8 cellular contexts compared by ENCODE assay signal in genomic region chr17:79008666-79009387, GRCh38. TPM values are rescaled to one million over a fixed set of nuclear protein-coding genes. Genes with fewer than 3 reads are reported as not detected.
A peak's percentile ranks its signal among the peaks of the same experiment; 100 is the strongest.
DNase-seq lines count a peak whose midpoint lies in the region; ATAC-seq and TF ChIP-seq lines count a peak whose summit lies in the region.

No MANE protein-coding gene starts in this region.

- H3K36me3 ChIP-seq in CD8-positive, alpha-beta memory T cell (ENCODE audit: insufficient read depth, low read length): no peaks in the 10 kb centered on the region
- H3K36me3 ChIP-seq in OCI-LY1 (ENCODE audit: insufficient read depth, low read length) (no peaks in the 10 kb centered on the region), esophagus (ENCODE audit: control insufficient read depth in 2 of 2, insufficient read depth in 2 of 2, low read length in 1 of 2) (peaks cover 0 to 2% of the 10 kb centered on the region in 2 donors), neutrophil (peaks cover 17% of the 10 kb centered on the region)

- H3K4me3 Mint-ChIP-seq in CD8-positive, alpha-beta memory T cell: peak overlapping the region; percentile 87 to 96 (median 93)

- peak overlapping the region; percentile 88 for H3K27ac ChIP-seq in CD8-positive, alpha-beta memory T cell (ENCODE audit: low read depth, low read length)
- H3K27ac ChIP-seq in OCI-LY1 (ENCODE audit: low read depth, low read length, poor library complexity, severe bottlenecking): no peak overlapping the region
- H3K27ac ChIP-seq in esophagus (ENCODE audit: low read depth in 2 of 2, low read length in 1 of 2): peak overlapping the region; percentile 84 to 85
- H3K27ac ChIP-seq in neutrophil: peak overlapping the region; percentile 91

- POLR2A ChIA-PET in CD8-positive, alpha-beta memory T cell (lab: Charles Lee): interaction anchor here (0.6 kb wide), 2 partner anchors 20 to 33 kb away, joined by 4 to 5 read pairs; no protein-coding TSS in a partner anchor

- peak overlapping the region; percentile 76 for H3K4me2 ChIP-seq in OCI-LY1 (ENCODE audit: low read length)

- no peaks in the 10 kb centered on the region for H3K79me2 ChIP-seq in OCI-LY1 (ENCODE audit: insufficient read depth, low read length)

- H4K20me1 ChIP-seq in OCI-LY1 (ENCODE audit: insufficient read depth, low read length): no peaks in the 10 kb centered on the region

- 27% methylated on average over 7 of the region's 7 CpGs for WGBS in esophagus, 2 donors

- no peak for ATAC-seq in GM21576 (IDR thresholded peaks at IDR 0.05; ENCODE audit: unreplicated experiment)

- H3K9ac ChIP-seq in OCI-LY1 (ENCODE audit: low read length): peak overlapping the region; percentile 92

- H2AFZ ChIP-seq in OCI-LY1 (ENCODE audit: low read length): no peak overlapping the region

- DNase-seq in CD8-positive, alpha-beta memory T cell: no peak
- DNase-seq in NCI-H526 treated with DMSO at 0.1 percent for 48 hours (lab: John Stamatoyannopoulos, UW) (no peak), cerebellar cortex (ENCODE audit: low spot score) (no peak)
- DNase-seq in activated effector memory CD4-positive, alpha-beta T cell treated with anti-CD3 and anti-CD28 coated beads, Interleukin-2, amount 50 U/mL, for 16 hours: no peak

- H3K4me1 ChIP-seq in CD8-positive, alpha-beta memory T cell (ENCODE audit: insufficient read depth, low read length): peaks cover 49% of the 10 kb centered on the region
- H3K4me1 ChIP-seq in OCI-LY1 (ENCODE audit: insufficient read depth, low read length, severe bottlenecking): peaks cover 23% of the 10 kb centered on the region
- H3K4me1 ChIP-seq in esophagus (ENCODE audit: control insufficient read depth in 2 of 2, insufficient read depth in 2 of 2, low read length in 1 of 2): peaks cover 6 to 24% of the 10 kb centered on the region in 2 donors
- peaks cover 42 to 44% of the 10 kb centered on the region in 2 experiments for H3K4me1 ChIP-seq in neutrophil (ENCODE audit: control insufficient read depth in 1 of 2, insufficient read depth in 1 of 2, low read depth in 1 of 2, low read length in 1 of 2)

- H3K9me3 ChIP-seq in CD8-positive, alpha-beta memory T cell (ENCODE audit: low read length): no peaks in the 10 kb centered on the region
- H3K9me3 ChIP-seq in OCI-LY1 (ENCODE audit: low read length) (peaks cover 6% of the 10 kb centered on the region; the same call in 1 of the 2 replicates), esophagus (ENCODE audit: control insufficient read depth in 2 of 2, insufficient read depth in 1 of 2, low read depth in 1 of 2, low read length in 1 of 2) (no peaks in the 10 kb centered on the region), neutrophil (no peaks in the 10 kb centered on the region)

- peaks cover 0 to 20% of the 10 kb centered on the region in 2 donors for H3K27me3 Mint-ChIP-seq in CD8-positive, alpha-beta memory T cell

- H3K27me3 ChIP-seq in CD8-positive, alpha-beta memory T cell (ENCODE audit: insufficient read depth, low read length, poor library complexity, severe bottlenecking): no peaks in the 10 kb centered on the region
- H3K27me3 ChIP-seq in OCI-LY1 (ENCODE audit: insufficient read depth, low read length): no peaks in the 10 kb centered on the region
- no peaks in the 10 kb centered on the region for H3K27me3 ChIP-seq in esophagus (ENCODE audit: control insufficient read depth in 1 of 2, insufficient read depth in 2 of 2, low read length in 2 of 2)
- H3K27me3 ChIP-seq in neutrophil: peaks cover 15% of the 10 kb centered on the region

- no peaks in the 10 kb centered on the region for H3K9me2 ChIP-seq in OCI-LY1 (ENCODE audit: low read depth, low read length)

- TF ChIP-seq CTCF in OCI-LY1 (IDR thresholded peaks at IDR 0.05; ENCODE audit: low read length): no peak
- TF ChIP-seq CTCF in neutrophil (IDR thresholded peaks at IDR 0.05): no peak

- H3K4me3 ChIP-seq in CD8-positive, alpha-beta memory T cell (ENCODE audit: low read length): peak overlapping the region; percentile 94
- H3K4me3 ChIP-seq in OCI-LY1 (ENCODE audit: low read depth, low read length, poor library complexity, severe bottlenecking) (peak overlapping the region; percentile 93), esophagus (ENCODE audit: low read depth in 1 of 2, low read length in 2 of 2) (peak overlapping the region; percentile 86 to 88), neutrophil (ENCODE audit: low read depth in 1 of 2, low read length in 1 of 2) (peak overlapping the region; percentile 76 to 89)

- H3K4me1 Mint-ChIP-seq in CD8-positive, alpha-beta memory T cell: peaks cover 45 to 56% (median 48%) of the 10 kb centered on the region in 3 donors

- H3K9me3 Mint-ChIP-seq in CD8-positive, alpha-beta memory T cell: peaks cover 0 to 2% (median 0%) of the 10 kb centered on the region in 5 donors

- CTCF ChIA-PET in CD8-positive, alpha-beta memory T cell (lab: Charles Lee): interaction anchor here (1.3 kb wide), 1 partner anchor 10 kb away, joined by 3 read pairs; no protein-coding TSS in a partner anchor

- peaks cover 0 to 15% (median 2%) of the 10 kb centered on the region in 3 donors for H3K36me3 Mint-ChIP-seq in CD8-positive, alpha-beta memory T cell

- peak overlapping the region; percentile 81 to 100 (median 94) for H3K27ac Mint-ChIP-seq in CD8-positive, alpha-beta memory T cell

- no peaks in the 10 kb centered on the region for H3F3A ChIP-seq in OCI-LY1 (ENCODE audit: insufficient read depth, low read length)

RNA-seq across cellular contexts. Expression of gene CANT1, which starts 0.7 kb away (rescaled TPM):
- 10 to 100 TPM; 45.5 to 47.3 TPM for total RNA-seq in CD8-positive, alpha-beta memory T cell
- polyA plus RNA-seq in CD8-positive, alpha-beta memory T cell: 13.4 TPM
- polyA plus RNA-seq in esophagus: 10 to 100 TPM; 24.1 to 24.5 TPM

RNA-seq across cellular contexts. Expression of gene C1QTNF1, which starts 15.1 kb away (rescaled TPM):
- total RNA-seq in CD8-positive, alpha-beta memory T cell: under 1 TPM in 1 of 2 experiments, not detected in 1; 0.22 TPM
- polyA plus RNA-seq in CD8-positive, alpha-beta memory T cell: not detected
- 1 to 10 TPM; 6.0 to 7.2 TPM for polyA plus RNA-seq in esophagus

RNA-seq across cellular contexts. Expression of gene LGALS3BP, which starts 29.1 kb away (rescaled TPM):
- total RNA-seq in CD8-positive, alpha-beta memory T cell: 1 to 10 TPM; 8.6 to 9.1 TPM
- 23.1 TPM for polyA plus RNA-seq in CD8-positive, alpha-beta memory T cell
- polyA plus RNA-seq in esophagus: 100 to 1,000 TPM in 1 of 2 donors, 10 to 100 TPM in 1; 85.1 to 103 TPM
